In genomic region chr6:34392497-34393190, GRCh38 we compare ENCODE assay signal across 1 cellular context.
TF ChIP-seq lines count a peak whose summit lies in the region.

TSS of gene NUDT3 (minus strand) at chr6:34392669. CDS start at chr6:34392362, 307 bp downstream.

TF ChIP-seq in K562, 482 proteins besides CTCF, POLR2A, EP300 and RAD21 (continued from another document and continues in another):
- TF ChIP-seq TSHZ1 (CRISPR knock-in tag; IDR thresholded peaks at IDR 0.05) = no peak
- no peak for TF ChIP-seq ZSCAN32 (CRISPR knock-in tag; IDR thresholded peaks at IDR 0.05)
- no peak for TF ChIP-seq KLF6 (CRISPR knock-in tag; IDR thresholded peaks at IDR 0.05; ENCODE audit: borderline replicate concordance)
- TF ChIP-seq FOXA3 (CRISPR knock-in tag; conservative IDR thresholded peaks at IDR 0.05 in 1 of 2, IDR thresholded peaks at IDR 0.05 in 1 of 2) = no peak
- peak; percentile 5 for TF ChIP-seq POU5F1 (IDR thresholded peaks at IDR 0.05; ENCODE audit: borderline replicate concordance, low read depth, low read length, partially characterized antibody)
- TF ChIP-seq BCOR (IDR thresholded peaks at IDR 0.05) = peak; percentile 89
- TF ChIP-seq, protein P1, sequence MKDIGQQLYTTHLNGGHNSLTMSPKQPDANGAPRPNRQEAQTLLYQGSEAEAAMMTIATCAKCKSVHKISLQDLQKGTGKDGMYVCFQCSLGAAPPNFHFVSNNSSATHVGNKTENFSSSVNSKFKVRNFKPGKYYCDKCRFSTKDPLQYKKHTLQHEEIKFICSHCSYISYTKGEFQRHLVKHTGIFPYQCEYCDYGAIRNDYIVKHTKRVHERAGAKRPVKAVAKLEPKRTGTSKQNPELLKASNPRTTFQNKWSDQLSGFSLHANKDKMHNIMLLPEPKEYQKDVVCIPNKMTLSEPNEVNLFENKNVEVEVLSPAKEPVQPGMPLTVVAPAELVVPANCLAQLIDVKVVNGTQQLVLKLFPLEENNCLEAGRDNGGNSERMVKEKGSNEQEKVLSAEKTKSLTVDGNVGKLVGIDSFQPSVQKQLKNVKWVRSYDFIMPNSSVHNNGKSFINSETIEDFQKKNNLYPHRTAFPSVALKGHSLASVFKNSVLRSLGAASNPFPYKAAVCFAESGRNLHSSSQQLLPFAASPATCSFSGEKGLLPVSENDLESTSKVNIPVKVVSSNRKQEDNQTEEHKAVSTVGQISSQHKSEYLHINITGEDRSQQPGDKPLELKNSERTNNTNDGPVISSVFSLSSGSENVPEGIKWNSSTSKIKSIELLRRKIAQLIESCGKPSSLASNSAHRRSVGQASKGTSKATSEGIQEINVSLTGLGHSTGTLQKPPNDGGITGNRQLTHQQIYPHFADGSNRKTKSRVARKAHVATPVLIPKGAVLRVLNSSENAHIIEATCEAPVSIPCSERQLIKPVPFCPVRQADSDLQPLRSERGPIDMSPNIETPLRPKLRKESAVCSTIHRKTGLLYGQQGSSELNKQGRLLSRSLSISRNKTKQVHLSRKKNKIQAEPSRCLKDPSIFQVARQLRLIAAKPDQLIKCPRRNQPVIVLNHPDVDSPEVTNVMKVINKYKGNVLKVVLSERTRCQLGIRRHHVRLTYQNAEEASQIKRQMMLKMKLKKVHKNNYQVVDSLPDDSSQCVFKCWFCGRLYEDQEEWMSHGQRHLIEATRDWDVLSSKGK (CRISPR knock-in tag; IDR thresholded peaks at IDR 0.05) = no peak
- TF ChIP-seq, protein P2, sequence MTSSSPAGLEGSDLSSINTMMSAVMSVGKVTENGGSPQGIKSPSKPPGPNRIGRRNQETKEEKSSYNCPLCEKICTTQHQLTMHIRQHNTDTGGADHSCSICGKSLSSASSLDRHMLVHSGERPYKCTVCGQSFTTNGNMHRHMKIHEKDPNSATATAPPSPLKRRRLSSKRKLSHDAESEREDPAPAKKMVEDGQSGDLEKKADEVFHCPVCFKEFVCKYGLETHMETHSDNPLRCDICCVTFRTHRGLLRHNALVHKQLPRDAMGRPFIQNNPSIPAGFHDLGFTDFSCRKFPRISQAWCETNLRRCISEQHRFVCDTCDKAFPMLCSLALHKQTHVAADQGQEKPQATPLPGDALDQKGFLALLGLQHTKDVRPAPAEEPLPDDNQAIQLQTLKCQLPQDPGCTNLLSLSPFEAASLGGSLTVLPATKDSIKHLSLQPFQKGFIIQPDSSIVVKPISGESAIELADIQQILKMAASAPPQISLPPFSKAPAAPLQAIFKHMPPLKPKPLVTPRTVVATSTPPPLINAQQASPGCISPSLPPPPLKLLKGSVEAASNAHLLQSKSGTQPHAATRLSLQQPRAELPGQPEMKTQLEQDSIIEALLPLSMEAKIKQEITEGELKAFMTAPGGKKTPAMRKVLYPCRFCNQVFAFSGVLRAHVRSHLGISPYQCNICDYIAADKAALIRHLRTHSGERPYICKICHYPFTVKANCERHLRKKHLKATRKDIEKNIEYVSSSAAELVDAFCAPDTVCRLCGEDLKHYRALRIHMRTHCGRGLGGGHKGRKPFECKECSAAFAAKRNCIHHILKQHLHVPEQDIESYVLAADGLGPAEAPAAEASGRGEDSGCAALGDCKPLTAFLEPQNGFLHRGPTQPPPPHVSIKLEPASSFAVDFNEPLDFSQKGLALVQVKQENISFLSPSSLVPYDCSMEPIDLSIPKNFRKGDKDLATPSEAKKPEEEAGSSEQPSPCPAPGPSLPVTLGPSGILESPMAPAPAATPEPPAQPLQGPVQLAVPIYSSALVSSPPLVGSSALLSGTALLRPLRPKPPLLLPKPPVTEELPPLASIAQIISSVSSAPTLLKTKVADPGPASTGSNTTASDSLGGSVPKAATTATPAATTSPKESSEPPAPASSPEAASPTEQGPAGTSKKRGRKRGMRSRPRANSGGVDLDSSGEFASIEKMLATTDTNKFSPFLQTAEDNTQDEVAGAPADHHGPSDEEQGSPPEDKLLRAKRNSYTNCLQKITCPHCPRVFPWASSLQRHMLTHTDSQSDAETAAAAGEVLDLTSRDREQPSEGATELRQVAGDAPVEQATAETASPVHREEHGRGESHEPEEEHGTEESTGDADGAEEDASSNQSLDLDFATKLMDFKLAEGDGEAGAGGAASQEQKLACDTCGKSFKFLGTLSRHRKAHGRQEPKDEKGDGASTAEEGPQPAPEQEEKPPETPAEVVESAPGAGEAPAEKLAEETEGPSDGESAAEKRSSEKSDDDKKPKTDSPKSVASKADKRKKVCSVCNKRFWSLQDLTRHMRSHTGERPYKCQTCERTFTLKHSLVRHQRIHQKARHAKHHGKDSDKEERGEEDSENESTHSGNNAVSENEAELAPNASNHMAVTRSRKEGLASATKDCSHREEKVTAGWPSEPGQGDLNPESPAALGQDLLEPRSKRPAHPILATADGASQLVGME (CRISPR knock-in tag; IDR thresholded peaks at IDR 0.05) = peak; percentile 99
- no peak for TF ChIP-seq XRCC4 (IDR thresholded peaks at IDR 0.05; ENCODE audit: extremely low read depth, insufficient read depth, insufficient read length)
- TF ChIP-seq PHF20 (IDR thresholded peaks at IDR 0.05; ENCODE audit: partially characterized antibody) = peak; percentile 62
- TF ChIP-seq ZBTB5 (IDR thresholded peaks at IDR 0.05) = no peak
- peak; percentile 82 for TF ChIP-seq CC2D1A (IDR thresholded peaks at IDR 0.05)
- TF ChIP-seq, protein P3, sequence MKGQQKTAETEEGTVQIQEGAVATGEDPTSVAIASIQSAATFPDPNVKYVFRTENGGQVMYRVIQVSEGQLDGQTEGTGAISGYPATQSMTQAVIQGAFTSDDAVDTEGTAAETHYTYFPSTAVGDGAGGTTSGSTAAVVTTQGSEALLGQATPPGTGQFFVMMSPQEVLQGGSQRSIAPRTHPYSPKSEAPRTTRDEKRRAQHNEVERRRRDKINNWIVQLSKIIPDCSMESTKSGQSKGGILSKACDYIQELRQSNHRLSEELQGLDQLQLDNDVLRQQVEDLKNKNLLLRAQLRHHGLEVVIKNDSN (CRISPR knock-in tag; IDR thresholded peaks at IDR 0.05) = no peak
- TF ChIP-seq DMBX1 (CRISPR knock-in tag; IDR thresholded peaks at IDR 0.05; ENCODE audit: borderline replicate concordance) = peak; percentile 46; the same call in 1 of the 2 replicates
- no peak for TF ChIP-seq ZNF143 (CRISPR knock-in tag; IDR thresholded peaks at IDR 0.05)
- 0 out of 2 replicates have a peak, but pooled peaks have one; percentile 25 for TF ChIP-seq SMAD3 (CRISPR knock-in tag; conservative IDR thresholded peaks at IDR 0.05)
- TF ChIP-seq NUFIP1 (IDR thresholded peaks at IDR 0.05; ENCODE audit: partially characterized antibody) = no peak
- TF ChIP-seq ZNF354B (CRISPR knock-in tag; IDR thresholded peaks at IDR 0.05) = no peak
- TF ChIP-seq ZNF586 (CRISPR knock-in tag; conservative IDR thresholded peaks at IDR 0.05) = no peak
- TF ChIP-seq RBBP5 (IDR thresholded peaks at IDR 0.05; ENCODE audit: borderline replicate concordance, insufficient read depth, low read length, poor library complexity, severe bottlenecking) = peak; percentile 94
- no peak for TF ChIP-seq CAMTA2 (CRISPR knock-in tag; conservative IDR thresholded peaks at IDR 0.05)
- peak; percentile 78 for TF ChIP-seq ZSCAN29 (IDR thresholded peaks at IDR 0.05)
- TF ChIP-seq RBM22 (IDR thresholded peaks at IDR 0.05; ENCODE audit: low read depth, low read length, poor library complexity, severe bottlenecking) = no peak
- TF ChIP-seq E2F3 (CRISPR knock-in tag; IDR thresholded peaks at IDR 0.05) = peak; percentile 69; the same call in 1 of the 2 replicates
- TF ChIP-seq ZBTB49 (CRISPR knock-in tag; IDR thresholded peaks at IDR 0.05; ENCODE audit: borderline replicate concordance) = no peak
- peak; percentile 58; the same call in 1 of the 2 replicates for TF ChIP-seq JUND (IDR thresholded peaks at IDR 0.05; ENCODE audit: borderline replicate concordance, low read depth, low read length)
- peak; percentile 11; the same call in 1 of the 3 replicates for TF ChIP-seq JUND (tag; IDR thresholded peaks at IDR 0.05; ENCODE audit: borderline replicate concordance, low read depth, low read length)
- peak; percentile 97 for TF ChIP-seq EGR1 (conservative IDR thresholded peaks at IDR 0.05)
- TF ChIP-seq RUNX1 (IDR thresholded peaks at IDR 0.05; ENCODE audit: low read depth) = no peak
- TF ChIP-seq, protein P4, sequence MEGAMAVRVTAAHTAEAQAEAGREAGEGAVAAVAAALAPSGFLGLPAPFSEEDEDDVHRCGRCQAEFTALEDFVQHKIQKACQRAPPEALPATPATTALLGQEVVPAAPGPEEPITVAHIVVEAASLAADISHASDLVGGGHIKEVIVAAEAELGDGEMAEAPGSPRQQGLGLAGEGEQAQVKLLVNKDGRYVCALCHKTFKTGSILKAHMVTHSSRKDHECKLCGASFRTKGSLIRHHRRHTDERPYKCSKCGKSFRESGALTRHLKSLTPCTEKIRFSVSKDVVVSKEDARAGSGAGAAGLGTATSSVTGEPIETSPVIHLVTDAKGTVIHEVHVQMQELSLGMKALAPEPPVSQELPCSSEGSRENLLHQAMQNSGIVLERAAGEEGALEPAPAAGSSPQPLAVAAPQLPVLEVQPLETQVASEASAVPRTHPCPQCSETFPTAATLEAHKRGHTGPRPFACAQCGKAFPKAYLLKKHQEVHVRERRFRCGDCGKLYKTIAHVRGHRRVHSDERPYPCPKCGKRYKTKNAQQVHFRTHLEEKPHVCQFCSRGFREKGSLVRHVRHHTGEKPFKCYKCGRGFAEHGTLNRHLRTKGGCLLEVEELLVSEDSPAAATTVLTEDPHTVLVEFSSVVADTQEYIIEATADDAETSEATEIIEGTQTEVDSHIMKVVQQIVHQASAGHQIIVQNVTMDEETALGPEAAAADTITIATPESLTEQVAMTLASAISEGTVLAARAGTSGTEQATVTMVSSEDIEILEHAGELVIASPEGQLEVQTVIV (CRISPR knock-in tag; IDR thresholded peaks at IDR 0.05; ENCODE audit: borderline replicate concordance) = no peak
- peak; percentile 80 for TF ChIP-seq SPI1 (IDR thresholded peaks at IDR 0.05; ENCODE audit: borderline replicate concordance, low read depth, low read length)
- peak; percentile 75 for TF ChIP-seq SIN3B (IDR thresholded peaks at IDR 0.05; ENCODE audit: low read depth)
- 0 out of 2 replicates have a peak, but pooled peaks have one; percentile 27 for TF ChIP-seq ELF4 (CRISPR knock-in tag; IDR thresholded peaks at IDR 0.05)
- TF ChIP-seq ZZZ3 (IDR thresholded peaks at IDR 0.05) = no peak
- peak; percentile 100 for TF ChIP-seq ZNF24 (IDR thresholded peaks at IDR 0.05)
- TF ChIP-seq TEAD4 (IDR thresholded peaks at IDR 0.05; ENCODE audit: low read length) = peak; percentile 66
- no peak for TF ChIP-seq TEAD4 (CRISPR knock-in tag; IDR thresholded peaks at IDR 0.05; ENCODE audit: borderline replicate concordance)
- 0 out of 2 replicates have a peak, but pooled peaks have one; percentile 80 for TF ChIP-seq LARP7 (IDR thresholded peaks at IDR 0.05)
- TF ChIP-seq MAZ (CRISPR knock-in tag; conservative IDR thresholded peaks at IDR 0.05 in 1 of 2, IDR thresholded peaks at IDR 0.05 in 1 of 2) = peak; percentile 91 to 93
- no peak for TF ChIP-seq ARNT (IDR thresholded peaks at IDR 0.05)
- TF ChIP-seq TAF1 (IDR thresholded peaks at IDR 0.05; ENCODE audit: control insufficient read depth, extremely low read depth, insufficient read depth, low read length, severe bottlenecking) = peak; percentile 85
- TF ChIP-seq ZNF274 (IDR thresholded peaks at IDR 0.05; ENCODE audit: borderline replicate concordance, low read depth, low read length) = 0 out of 2 replicates have a peak, but pooled peaks have one; percentile 29
